17 cellular contexts compared by ENCODE assay signal in the genomic region with DNA sequence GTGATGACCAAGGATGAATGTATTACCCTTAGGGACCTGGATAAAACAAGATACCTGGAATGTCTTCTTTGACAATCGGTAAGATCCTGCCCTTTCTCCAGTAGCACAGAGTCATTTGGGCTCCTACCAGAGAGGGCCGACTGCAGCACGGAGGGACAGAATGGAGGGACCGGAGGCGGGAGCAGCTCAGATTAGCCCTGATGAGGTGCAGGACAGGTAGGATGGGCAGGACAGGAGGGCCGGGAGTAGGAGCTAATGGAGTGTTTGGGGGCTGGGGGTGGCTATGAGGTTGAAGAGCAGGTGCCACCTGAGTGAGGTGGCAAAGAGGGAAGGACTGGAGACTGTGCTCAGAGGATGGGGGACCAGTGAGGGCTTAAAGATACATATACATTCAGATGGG.
"Had no signal": no experiment of that assay in that cellular context is flagged by ENCODE, and none has a peak within 500 bp of the region (broad histone marks: within the 10 kb centered on the region; RNA-seq: fewer than 3 reads in every experiment).

No MANE protein-coding gene starts in this region.

- DNase-seq: effector memory CD8-positive, alpha-beta T cell; glutamatergic neuron; islet precursor cell; mammary epithelial cell; mucosa of descending colon; naive thymus-derived CD8-positive, alpha-beta T cell; nucleus accumbens; right cardiac atrium; stimulated activated CD4-positive, alpha-beta T cell treated with anti-CD3 and anti-CD28 coated beads, Interleukin-2, amount 100 ng/mL, for 24 hours; stimulated activated naive CD4-positive, alpha-beta T cell treated with Interleukin-2 at 50 U/mL for 16 hours; trophoblast cell had no signal

- H3K36me3 ChIP-seq: esophagus muscularis mucosa, gastroesophageal sphincter, ovary had no signal

- FAIRE-seq: colon had no signal

- ATAC-seq: effector memory CD8-positive, alpha-beta T cell; gastroesophageal sphincter; left lobe of liver; mucosa of descending colon; naive thymus-derived CD8-positive, alpha-beta T cell; right cardiac atrium had no signal

- H3K27me3 ChIP-seq: esophagus muscularis mucosa, gastroesophageal sphincter, ovary had no signal

- H3K27ac ChIP-seq: epithelial cell of prostate, esophagus muscularis mucosa, gastroesophageal sphincter, ovary had no signal

- H3K4me1 ChIP-seq: esophagus muscularis mucosa, gastroesophageal sphincter had no signal

- H3K9me3 ChIP-seq: esophagus muscularis mucosa, gastroesophageal sphincter, mucosa of descending colon, ovary had no signal

- H3K4me3 ChIP-seq: esophagus muscularis mucosa, gastroesophageal sphincter, mucosa of descending colon, ovary had no signal
